Comparison of ENCODE assay signal across 1 cellular context in genomic region chr2:141029424-141030078, GRCh38.
TF ChIP-seq lines count a peak whose summit lies in the region.

No MANE protein-coding gene starts in this region.

TF ChIP-seq in WTC11, 78 proteins besides CTCF, POLR2A, EP300 and RAD21 (continued from another document):
- TF ChIP-seq, protein P1, sequence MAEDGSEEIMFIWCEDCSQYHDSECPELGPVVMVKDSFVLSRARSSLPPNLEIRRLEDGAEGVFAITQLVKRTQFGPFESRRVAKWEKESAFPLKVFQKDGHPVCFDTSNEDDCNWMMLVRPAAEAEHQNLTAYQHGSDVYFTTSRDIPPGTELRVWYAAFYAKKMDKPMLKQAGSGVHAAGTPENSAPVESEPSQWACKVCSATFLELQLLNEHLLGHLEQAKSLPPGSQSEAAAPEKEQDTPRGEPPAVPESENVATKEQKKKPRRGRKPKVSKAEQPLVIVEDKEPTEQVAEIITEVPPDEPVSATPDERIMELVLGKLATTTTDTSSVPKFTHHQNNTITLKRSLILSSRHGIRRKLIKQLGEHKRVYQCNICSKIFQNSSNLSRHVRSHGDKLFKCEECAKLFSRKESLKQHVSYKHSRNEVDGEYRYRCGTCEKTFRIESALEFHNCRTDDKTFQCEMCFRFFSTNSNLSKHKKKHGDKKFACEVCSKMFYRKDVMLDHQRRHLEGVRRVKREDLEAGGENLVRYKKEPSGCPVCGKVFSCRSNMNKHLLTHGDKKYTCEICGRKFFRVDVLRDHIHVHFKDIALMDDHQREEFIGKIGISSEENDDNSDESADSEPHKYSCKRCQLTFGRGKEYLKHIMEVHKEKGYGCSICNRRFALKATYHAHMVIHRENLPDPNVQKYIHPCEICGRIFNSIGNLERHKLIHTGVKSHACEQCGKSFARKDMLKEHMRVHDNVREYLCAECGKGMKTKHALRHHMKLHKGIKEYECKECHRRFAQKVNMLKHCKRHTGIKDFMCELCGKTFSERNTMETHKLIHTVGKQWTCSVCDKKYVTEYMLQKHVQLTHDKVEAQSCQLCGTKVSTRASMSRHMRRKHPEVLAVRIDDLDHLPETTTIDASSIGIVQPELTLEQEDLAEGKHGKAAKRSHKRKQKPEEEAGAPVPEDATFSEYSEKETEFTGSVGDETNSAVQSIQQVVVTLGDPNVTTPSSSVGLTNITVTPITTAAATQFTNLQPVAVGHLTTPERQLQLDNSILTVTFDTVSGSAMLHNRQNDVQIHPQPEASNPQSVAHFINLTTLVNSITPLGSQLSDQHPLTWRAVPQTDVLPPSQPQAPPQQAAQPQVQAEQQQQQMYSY (CRISPR knock-in tag; IDR thresholded peaks at IDR 0.05) = no peak
- TF ChIP-seq HMGXB4 (CRISPR knock-in tag; IDR thresholded peaks at IDR 0.05) = no peak
- TF ChIP-seq NR3C1 (CRISPR knock-in tag; conservative IDR thresholded peaks at IDR 0.05; ENCODE audit: low read depth) = no peak
